Comparison of ENCODE assay signal across 7 cellular contexts in the genomic region with DNA sequence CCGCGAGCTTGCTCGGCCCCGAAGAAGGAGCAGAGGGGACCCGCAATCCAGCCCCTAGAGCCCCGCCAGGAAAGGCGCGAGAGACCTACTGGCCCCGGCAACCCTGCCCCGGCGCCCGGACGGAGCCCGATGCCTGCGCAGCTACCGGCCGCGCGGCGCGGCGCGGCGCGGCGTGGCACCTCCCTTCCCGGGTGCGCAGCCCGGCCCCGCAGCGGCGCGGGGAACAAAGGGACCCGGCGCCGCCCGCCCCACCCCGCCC. TPM values are rescaled to one million over a fixed set of nuclear protein-coding genes. Genes with fewer than 3 reads are reported as not detected.
DNase-seq lines count a peak whose midpoint lies in the region; TF ChIP-seq lines count a peak whose summit lies in the region.

No MANE protein-coding gene starts in this region.

- peaks cover 0 to 4% of the 10 kb centered on the region in 2 experiments; a peak in 2 of 5 replicates for H3K9me3 Mint-ChIP-seq in H9
- H3K9me3 Mint-ChIP-seq in activated CD4-positive, alpha-beta memory T cell treated with anti-CD3 and anti-CD28 coated beads for 36 hours = peaks cover 2% of the 10 kb centered on the region

- H3K27ac Mint-ChIP-seq in H9 = peak overlapping the region in 1 of 3 experiments; percentile 83; a peak in 2 of 7 replicates
- H3K27ac Mint-ChIP-seq in activated CD4-positive, alpha-beta memory T cell treated with anti-CD3 and anti-CD28 coated beads for 36 hours = no peak overlapping the region

- H3K4me2 ChIP-seq in H9 (ENCODE audit: insufficient read depth, insufficient read length, low read length) = peak overlapping the region; percentile 87

- no peak for TF ChIP-seq CTCF in H9 (conservative IDR thresholded peaks at IDR 0.05)
- no peak for TF ChIP-seq CTCF in spleen (IDR thresholded peaks at IDR 0.05 in 8 of 11, conservative IDR thresholded peaks at IDR 0.05 in 3 of 11)

- peaks cover 41 to 50% of the 10 kb centered on the region in 2 experiments for H3K4me1 Mint-ChIP-seq in H9
- peaks cover 7% of the 10 kb centered on the region for H3K4me1 Mint-ChIP-seq in activated CD4-positive, alpha-beta memory T cell treated with anti-CD3 and anti-CD28 coated beads for 36 hours (ENCODE audit: low read depth)

- H3K36me3 ChIP-seq in iPS DF 6.9 (ENCODE audit: control insufficient read depth, insufficient read depth, low read length) (no peaks in the 10 kb centered on the region), spleen (no peaks in the 10 kb centered on the region)

- no peak overlapping the region for H3K4ac ChIP-seq in H9 (ENCODE audit: low read depth, low read length)

- no peak overlapping the region for H2BK15ac ChIP-seq in H9 (ENCODE audit: low read depth, low read length)

- WGBS in H9 (ENCODE audit: extremely low coverage, insufficient read length, low lambda C conversion rate) = no CpG with 5 or more reads among the region's 38 CpGs
- no CpG with 5 or more reads among the region's 38 CpGs for WGBS in iPS DF 6.9 (ENCODE audit: insufficient coverage, insufficient read length)
- WGBS in spleen, 5 donors = 0 to 2% (median 1%) methylated on average over 6 to 38 of the region's 38 CpGs

- H3K79me1 ChIP-seq in H9 (ENCODE audit: insufficient read depth, low read depth, low read length, poor library complexity, severe bottlenecking) = no peaks in the 10 kb centered on the region

- CTCF ChIA-PET in activated CD4-positive, alpha-beta memory T cell treated with anti-CD3 and anti-CD28 coated beads for 36 hours (lab: Charles Lee) = no interaction called here

- no peak overlapping the region for H3K9ac ChIP-seq in H9 (ENCODE audit: extremely low read depth, insufficient read length, low read length)

- H2AK5ac ChIP-seq in H9 (ENCODE audit: insufficient read length, low read length) = no peak overlapping the region

- no peaks in the 10 kb centered on the region; the same call in 1 of the 2 replicates for H3K4me1 ChIP-seq in H9 (ENCODE audit: insufficient read depth, low read length)
- no peaks in the 10 kb centered on the region for H3K4me1 ChIP-seq in iPS DF 6.9 (ENCODE audit: control insufficient read depth, insufficient read depth, low read length)
- H3K4me1 ChIP-seq in spleen = peaks cover 0 to 37% (median 24%) of the 10 kb centered on the region in 6 donors

- no peak overlapping the region for H2BK12ac ChIP-seq in H9 (ENCODE audit: insufficient read length, low read depth, low read length)

- H4K91ac ChIP-seq in H9 (ENCODE audit: insufficient read length, low read depth, low read length) = no peak overlapping the region

- H2BK120ac ChIP-seq in H9 (ENCODE audit: low read depth, low read length, poor library complexity, severe bottlenecking) = no peak overlapping the region

- peak overlapping the region; percentile 86 to 98 for H3K4me3 Mint-ChIP-seq in H9
- peak overlapping the region; percentile 59 for H3K4me3 Mint-ChIP-seq in activated CD4-positive, alpha-beta memory T cell treated with anti-CD3 and anti-CD28 coated beads for 36 hours

- no peak for DNase-seq in H9
- no peak for DNase-seq in activated CD4-positive, alpha-beta memory T cell treated with anti-CD3 and anti-CD28 coated beads for 36 hours
- no peak for DNase-seq in iPS DF 6.9 (ENCODE audit: low read depth, low spot score)
- no peak for DNase-seq in spleen
- no peak for DNase-seq in NCI-H748 treated with DMSO at 0.1 percent for 48 hours (lab: John Stamatoyannopoulos, UW)
- DNase-seq in NCI-H1092 treated with DMSO at 0.1 percent for 48 hours (lab: John Stamatoyannopoulos, UW) = no peak
- no peak for DNase-seq in HT-29 (ENCODE audit: low spot score)

- no peaks in the 10 kb centered on the region for H4K20me1 ChIP-seq in H9 (ENCODE audit: control insufficient read depth, insufficient read depth, insufficient read length)

- no peak overlapping the region for H4K8ac ChIP-seq in H9 (replicated peaks; ENCODE audit: insufficient read length, low read depth, low read length)

- H2AFZ ChIP-seq in H9 (ENCODE audit: low read length) = no peak overlapping the region

- H3K18ac ChIP-seq in H9 (ENCODE audit: insufficient read length, low read depth, low read length) = no peak overlapping the region

- POLR2A ChIA-PET in activated CD4-positive, alpha-beta memory T cell treated with anti-CD3 and anti-CD28 coated beads for 36 hours (lab: Charles Lee) = no interaction called here

- no peak overlapping the region for H3K56ac ChIP-seq in H9 (ENCODE audit: insufficient read length, low read depth, low read length)

- H3K79me2 ChIP-seq in H9 (ENCODE audit: insufficient read depth, low read length) = peaks cover 3% of the 10 kb centered on the region; the same call in 1 of the 2 replicates

- H3K4me3 ChIP-seq in iPS DF 6.9 (ENCODE audit: low read length) = peak overlapping the region; percentile 75; the same call in 1 of the 2 replicates
- H3K4me3 ChIP-seq in spleen = peak overlapping the region; percentile 33 to 74 (median 56)

- H3K36me3 Mint-ChIP-seq in H9 (ENCODE audit: insufficient read depth in 1 of 3, low read depth in 3 of 3) = no peaks in the 10 kb centered on the region; a peak in 1 of 7 replicates
- H3K36me3 Mint-ChIP-seq in activated CD4-positive, alpha-beta memory T cell treated with anti-CD3 and anti-CD28 coated beads for 36 hours = peaks cover 4% of the 10 kb centered on the region

- no peak overlapping the region for H4K5ac ChIP-seq in H9 (ENCODE audit: insufficient read length, low read depth, low read length)

- TF ChIP-seq POLR2A in spleen (IDR thresholded peaks at IDR 0.05) = no peak

- no peak overlapping the region for H2BK5ac ChIP-seq in H9 (ENCODE audit: insufficient read length, low read length)

- no peak overlapping the region for H3T11ph ChIP-seq in H9 (ENCODE audit: low read length)

- intact Hi-C loops in activated CD4-positive, alpha-beta memory T cell treated with anti-CD3 and anti-CD28 coated beads for 36 hours (cut with micrococcal nuclease) = no loop called here
- intact Hi-C loops in spleen (cut with DNase I; ENCODE audit: low total_unique reads) = loop anchor here (10.0 kb wide), 1 partner anchor 162 kb away; no protein-coding TSS in a partner anchor

- H2BK20ac ChIP-seq in H9 (ENCODE audit: low read depth, low read length, poor library complexity, severe bottlenecking) = no peak overlapping the region

- H3K23ac ChIP-seq in H9 (ENCODE audit: insufficient read length, low read depth, low read length) = no peak overlapping the region

- peaks cover 5% of the 10 kb centered on the region; the same call in 1 of the 2 replicates for H3K27me3 ChIP-seq in H9 (ENCODE audit: insufficient read depth, low read length)
- no peaks in the 10 kb centered on the region; the same call in 1 of the 2 replicates for H3K27me3 ChIP-seq in iPS DF 6.9 (ENCODE audit: control insufficient read depth, insufficient read depth, low read length)
- peaks cover 4 to 72% (median 30%) of the 10 kb centered on the region in 7 donors for H3K27me3 ChIP-seq in spleen (replicated peaks in 1 of 7)

- peaks cover 16% of the 10 kb centered on the region for H3K23me2 ChIP-seq in H9 (ENCODE audit: insufficient read length, low read depth, low read length, poor library complexity, severe bottlenecking)

- no peak overlapping the region for H3K14ac ChIP-seq in H9 (ENCODE audit: insufficient read depth, low read length)

- H3K27me3 Mint-ChIP-seq in H9 (ENCODE audit: low read depth) = peaks cover 22% of the 10 kb centered on the region
- H3K27me3 Mint-ChIP-seq in activated CD4-positive, alpha-beta memory T cell treated with anti-CD3 and anti-CD28 coated beads for 36 hours = peaks cover 37% of the 10 kb centered on the region

- no peak overlapping the region for H3K27ac ChIP-seq in H9 (ENCODE audit: insufficient read length, low read depth, low read length)
- H3K27ac ChIP-seq in iPS DF 6.9 (ENCODE audit: low read length) = no peak overlapping the region
- peak overlapping the region in 7 of 8 donors; percentile 52 to 85 (median 81) for H3K27ac ChIP-seq in spleen

- H3K9me3 ChIP-seq in H9 (ENCODE audit: control insufficient read depth, low read depth, low read length) (no peaks in the 10 kb centered on the region), iPS DF 6.9 (ENCODE audit: control insufficient read depth, insufficient read depth, low read length) (no peaks in the 10 kb centered on the region), spleen (no peaks in the 10 kb centered on the region)

RNA-seq across cellular contexts. Expression of a gene that starts 0.3 kb away (rescaled TPM):
- 35.4 and 36.2 TPM in 2 replicates for total RNA-seq in H9 (2021)
- total RNA-seq in activated CD4-positive, alpha-beta memory T cell treated with anti-CD3 and anti-CD28 coated beads for 36 hours = not detected
- 10 to 100 TPM; 14.3 to 40.2 (median 30.4) TPM for total RNA-seq in spleen
- 1 to 10 TPM in 2 of 3 donors, under 1 TPM in 1; 0.96 to 3.2 (median 1.5) TPM for polyA plus RNA-seq in spleen
- 0.16 TPM in 1 of 2 replicates, not detected in the other for total RNA-seq in HT-29 (2014; rRNA removed; shearing (Covaris generic))

Comparison
In these comparisons a context has a peak if more than half of its experiments do, and no peak if none do; other contexts are left out.
1. H3K27ac ChIP-seq: peak in spleen (7 of 8); none in H9 (single experiment) and iPS DF 6.9 (single experiment).
2. RNA of a gene that starts 0.3 kb away (total RNA-seq): 35.4 to 36.2 TPM in H9 and 14.3 to 40.2 TPM in spleen; not detected in activated CD4-positive, alpha-beta memory T cell treated with anti-CD3 and anti-CD28 coated beads for 36 hours and 0.16 TPM in HT-29; every median in the first group is over 10 times any median in the second.